Comparison of ENCODE assay signal across 9 cellular contexts in genomic region chr4:88858752-88859151, GRCh38.
DNase-seq lines count a peak whose midpoint lies in the region; ATAC-seq lines count a peak whose summit lies in the region.
"Had no signal": no experiment of that assay in that cellular context is flagged by ENCODE, and none has a peak within 500 bp of the region (broad histone marks: within the 10 kb centered on the region; RNA-seq: fewer than 3 reads in every experiment).

No MANE protein-coding gene starts in this region.

- ATAC-seq in GM18873 (IDR thresholded peaks at IDR 0.05; ENCODE audit: low FRiP score, unreplicated experiment) (peak; percentile 90), HG02870 (IDR thresholded peaks at IDR 0.05; ENCODE audit: unreplicated experiment) (peak; percentile 94)

- DNase-seq in NOMO-1 (lab: John Stamatoyannopoulos, UW; ENCODE audit: unreplicated experiment in 2 of 2) (peak; percentile 94 to 99), midbrain (lab: John Stamatoyannopoulos, UW) (peak; percentile 12), NCI-H2196 (lab: John Stamatoyannopoulos, UW; ENCODE audit: unreplicated experiment) (no peak), NCI-H1048 (lab: John Stamatoyannopoulos, UW) (no peak), GOT3 (lab: John Stamatoyannopoulos, UW) (no peak), A172 (ENCODE audit: low spot score) (no peak)
- DNase-seq: PC-3 had no signal

Comparison
In these comparisons a context has a peak if more than half of its experiments do, and no peak if none do; other contexts are left out.
1. DNase-seq: peak in NOMO-1 (2 of 2) and midbrain (single experiment); none in NCI-H2196 (single experiment), NCI-H1048 (single experiment), GOT3 (single experiment) and A172 (single experiment).